Comparison of ENCODE assay signal across 18 cellular contexts in genomic region chr20:17871861-17872260, GRCh38.
DNase-seq lines count a peak whose midpoint lies in the region; ATAC-seq and TF ChIP-seq lines count a peak whose summit lies in the region.
"Had no signal": no experiment of that assay in that cellular context is flagged by ENCODE, and none has a peak within 500 bp of the region (broad histone marks: within the 10 kb centered on the region; RNA-seq: fewer than 3 reads in every experiment).

No MANE protein-coding gene starts in this region.

- H3K27ac ChIP-seq in HUES48 (ENCODE audit: low read depth, low read length): peak overlapping the region; percentile 84
- H3K27ac ChIP-seq in ascending aorta: no peak overlapping the region
- H3K27ac ChIP-seq: Peyer's patch, suprapubic skin had no signal

- no peak for DNase-seq in T-helper 2 cell treated with Interferon-gamma antibody and Interleukin-4, amounts not matched to agents 5 μg/mL and 100 μg/mL, for 36 hours (ENCODE audit: low spot score)
- DNase-seq in T-helper 2 cell (no peak), lower leg skin (ENCODE audit: low spot score in 2 of 2) (no peak), ascending aorta (ENCODE audit: low spot score in 2 of 2) (no peak)
- DNase-seq: 8988T; effector CD8-positive, alpha-beta T cell; naive thymus-derived CD8-positive, alpha-beta T cell; NCI-H1436 treated with DMSO at 0.1 percent for 48 hours; NCI-H774; Peyer's patch; stimulated activated CD4-positive, alpha-beta T cell treated with anti-CD3 and anti-CD28 coated beads, Interleukin-4, amount 100 ng/mL, for 1 hour had no signal

- H3K9me3 ChIP-seq in HUES48 (ENCODE audit: control insufficient read depth, insufficient read depth, low read length) (no peaks in the 10 kb centered on the region), ascending aorta (no peaks in the 10 kb centered on the region)
- H3K9me3 ChIP-seq: Peyer's patch, suprapubic skin had no signal

- WGBS in lower leg skin, 2 donors: 46 to 50% methylated on average over 4 of the region's 4 CpGs

- no peak for ATAC-seq in activated T-helper 17 cell treated with anti-CD3 and anti-CD28 coated beads, Interleukin-2, amount 50 U/mL, for 72 hours (replicated peaks)
- ATAC-seq in GM21447 (IDR thresholded peaks at IDR 0.05; ENCODE audit: unreplicated experiment): no peak
- ATAC-seq: naive thymus-derived CD8-positive, alpha-beta T cell; SK-N-SH treated with all-trans-retinoic acid at 6 μM for 48 hours had no signal

- H3K27ac Mint-ChIP-seq in T-helper 2 cell treated with Interferon-gamma antibody and Interleukin-4, amounts not matched to agents 5 μg/mL and 100 μg/mL, for 36 hours: peak overlapping the region; percentile 76
- peak overlapping the region; percentile 51 for H3K27ac Mint-ChIP-seq in activated T-helper 17 cell treated with anti-CD3 and anti-CD28 coated beads, Interleukin-2, amount 50 U/mL, for 72 hours
- H3K27ac Mint-ChIP-seq in nephron: peak overlapping the region; percentile 45 to 97 (median 81)
- H3K27ac Mint-ChIP-seq: memory B cell had no signal

- H3K4me1 ChIP-seq in HUES48 (ENCODE audit: control insufficient read depth, insufficient read depth, low read length): peaks cover 68% of the 10 kb centered on the region
- H3K4me1 ChIP-seq in ascending aorta: peaks cover 12 to 26% of the 10 kb centered on the region in 2 donors

- H3K36me3 ChIP-seq in HUES48 (ENCODE audit: control insufficient read depth, insufficient read depth, low read length) (no peaks in the 10 kb centered on the region), ascending aorta (no peaks in the 10 kb centered on the region)
- H3K36me3 ChIP-seq: Peyer's patch, suprapubic skin had no signal

- H3K4me3 Mint-ChIP-seq in T-helper 2 cell treated with Interferon-gamma antibody and Interleukin-4, amounts not matched to agents 5 μg/mL and 100 μg/mL, for 36 hours: no peak overlapping the region
- H3K4me3 Mint-ChIP-seq in activated T-helper 17 cell treated with anti-CD3 and anti-CD28 coated beads, Interleukin-2, amount 50 U/mL, for 72 hours: peak overlapping the region; percentile 25
- H3K4me3 Mint-ChIP-seq in nephron: peak overlapping the region in 1 of 3 experiments; percentile 1
- H3K4me3 Mint-ChIP-seq: memory B cell had no signal

- H3K4me1 Mint-ChIP-seq in T-helper 2 cell treated with Interferon-gamma antibody and Interleukin-4, amounts not matched to agents 5 μg/mL and 100 μg/mL, for 36 hours (ENCODE audit: low read depth): peaks cover 9% of the 10 kb centered on the region
- peaks cover 12% of the 10 kb centered on the region for H3K4me1 Mint-ChIP-seq in activated T-helper 17 cell treated with anti-CD3 and anti-CD28 coated beads, Interleukin-2, amount 50 U/mL, for 72 hours
- peaks cover 81% of the 10 kb centered on the region for H3K4me1 Mint-ChIP-seq in nephron

- H3K36me3 Mint-ChIP-seq in T-helper 2 cell treated with Interferon-gamma antibody and Interleukin-4, amounts not matched to agents 5 μg/mL and 100 μg/mL, for 36 hours (ENCODE audit: low read depth): no peaks in the 10 kb centered on the region
- no peaks in the 10 kb centered on the region for H3K36me3 Mint-ChIP-seq in activated T-helper 17 cell treated with anti-CD3 and anti-CD28 coated beads, Interleukin-2, amount 50 U/mL, for 72 hours (ENCODE audit: low read depth)
- no peaks in the 10 kb centered on the region for H3K36me3 Mint-ChIP-seq in nephron (ENCODE audit: low read depth)
- H3K36me3 Mint-ChIP-seq: memory B cell; naive thymus-derived CD8-positive, alpha-beta T cell had no signal

- H3K4me3 ChIP-seq in HUES48 (ENCODE audit: low read depth, low read length): no peak overlapping the region
- no peak overlapping the region for H3K4me3 ChIP-seq in lower leg skin (ENCODE audit: low read depth, poor library complexity, severe bottlenecking)
- H3K4me3 ChIP-seq in ascending aorta: no peak overlapping the region
- H3K4me3 ChIP-seq: Peyer's patch, suprapubic skin had no signal

- TF ChIP-seq POLR2A in lower leg skin (IDR thresholded peaks at IDR 0.05): no peak

- peaks cover 21% of the 10 kb centered on the region for H3K27me3 Mint-ChIP-seq in T-helper 2 cell treated with Interferon-gamma antibody and Interleukin-4, amounts not matched to agents 5 μg/mL and 100 μg/mL, for 36 hours (ENCODE audit: low read depth)
- peaks cover 19% of the 10 kb centered on the region for H3K27me3 Mint-ChIP-seq in activated T-helper 17 cell treated with anti-CD3 and anti-CD28 coated beads, Interleukin-2, amount 50 U/mL, for 72 hours
- H3K27me3 Mint-ChIP-seq in nephron (ENCODE audit: low read depth): peaks cover 6% of the 10 kb centered on the region

- H3K27me3 ChIP-seq in HUES48 (ENCODE audit: control insufficient read depth, insufficient read depth, low read length): no peaks in the 10 kb centered on the region
- no peaks in the 10 kb centered on the region for H3K27me3 ChIP-seq in ascending aorta
- H3K27me3 ChIP-seq: Peyer's patch, suprapubic skin had no signal

- TF ChIP-seq CTCF in nephron (IDR thresholded peaks at IDR 0.05; ENCODE audit: unreplicated experiment in 3 of 3) (no peak), lower leg skin (IDR thresholded peaks at IDR 0.05) (no peak), ascending aorta (IDR thresholded peaks at IDR 0.05) (no peak)

- no peak overlapping the region for H3K9ac ChIP-seq in HUES48 (ENCODE audit: low read depth, low read length)

- H3K9me3 Mint-ChIP-seq in T-helper 2 cell treated with Interferon-gamma antibody and Interleukin-4, amounts not matched to agents 5 μg/mL and 100 μg/mL, for 36 hours: no peaks in the 10 kb centered on the region
- no peaks in the 10 kb centered on the region for H3K9me3 Mint-ChIP-seq in activated T-helper 17 cell treated with anti-CD3 and anti-CD28 coated beads, Interleukin-2, amount 50 U/mL, for 72 hours
- H3K9me3 Mint-ChIP-seq in nephron: no peaks in the 10 kb centered on the region
- H3K9me3 Mint-ChIP-seq: memory B cell; naive thymus-derived CD8-positive, alpha-beta T cell had no signal

- intact Hi-C loops in lower leg skin (cut with DNase I; ENCODE audit: low total_unique reads) (no loop called here), ascending aorta (cut with DNase I) (loop anchor here (5.0 kb wide), 1 partner anchor 35 kb away; no protein-coding TSS in a partner anchor)
